Comparison of ENCODE assay signal across 1 cellular context in genomic region chr1:45669859-45670655, GRCh38.
TF ChIP-seq lines count a peak whose summit lies in the region.

No MANE protein-coding gene starts in this region.

TF ChIP-seq in GM12878, 131 proteins besides CTCF, POLR2A, EP300 and RAD21:
- TF ChIP-seq SREBF2 (IDR thresholded peaks at IDR 0.05; ENCODE audit: low read length) (no peak), RAD51 (IDR thresholded peaks at IDR 0.05) (no peak), PML (IDR thresholded peaks at IDR 0.05; ENCODE audit: low read length) (no peak), ZBTB40 (IDR thresholded peaks at IDR 0.05; ENCODE audit: borderline replicate concordance) (no peak), SMARCA5 (IDR thresholded peaks at IDR 0.05) (no peak), NFYA (IDR thresholded peaks at IDR 0.05; ENCODE audit: borderline replicate concordance, low read depth, low read length) (no peak), MXI1 (IDR thresholded peaks at IDR 0.05; ENCODE audit: low read depth, low read length) (no peak), TCF3 (IDR thresholded peaks at IDR 0.05; ENCODE audit: borderline replicate concordance, insufficient read depth, low read depth, low read length) (no peak), ZNF592 (IDR thresholded peaks at IDR 0.05) (no peak), SREBF1 (IDR thresholded peaks at IDR 0.05; ENCODE audit: low read length) (no peak), BRCA1 (IDR thresholded peaks at IDR 0.05; ENCODE audit: low read depth, low read length) (no peak), ZNF207 (IDR thresholded peaks at IDR 0.05; ENCODE audit: borderline replicate concordance) (no peak), ZBED1 (IDR thresholded peaks at IDR 0.05; ENCODE audit: borderline replicate concordance) (no peak), NFIC (IDR thresholded peaks at IDR 0.05; ENCODE audit: low read depth, low read length) (no peak)
